Comparison of ENCODE assay signal across 29 cellular contexts in genomic region chr2:143870696-143871095, GRCh38.
"Had no signal": no experiment of that assay in that cellular context is flagged by ENCODE, and none has a peak within 500 bp of the region (broad histone marks: within the 10 kb centered on the region; RNA-seq: fewer than 3 reads in every experiment).

No MANE protein-coding gene starts in this region.

- H3K27ac ChIP-seq: neural progenitor cell, ovary, parathyroid adenoma, psoas muscle, right lobe of liver, sigmoid colon, stomach, thoracic aorta, thyroid gland, tibial nerve, upper lobe of left lung, vagina had no signal

- H3K9ac ChIP-seq: neural progenitor cell, parathyroid adenoma had no signal

- H3K36me3 Mint-ChIP-seq: natural killer cell; neural progenitor cell; stimulated activated effector memory CD8-positive, alpha-beta T cell treated with anti-CD3 and anti-CD28 coated beads, Interleukin-12 subunit alpha, Interleukin-12 subunit beta, amount 100 ng/mL, for 72 hours; stimulated activated naive B cell treated with anti-CD40 and anti-IgM and Interleukin-4, amounts not matched to agents 10 μg/mL and 1 μg/mL and 100 μg/mL, for 72 hours had no signal

- H3K27me3 Mint-ChIP-seq: progenitor cell of endocrine pancreas; stimulated activated naive B cell treated with anti-CD40 and anti-IgM and Interleukin-4, amounts not matched to agents 10 μg/mL and 1 μg/mL and 100 μg/mL, for 72 hours had no signal

- H3K9me3 ChIP-seq: ovary, right lobe of liver, thyroid gland had no signal

- ATAC-seq: natural killer cell; psoas muscle; right cardiac atrium; right lobe of liver; stimulated activated effector memory CD8-positive, alpha-beta T cell treated with anti-CD3 and anti-CD28 coated beads, Interleukin-12 subunit alpha, Interleukin-12 subunit beta, amount 100 ng/mL, for 72 hours; stimulated activated naive B cell treated with anti-CD40 and anti-IgM and Interleukin-4, amounts not matched to agents 10 μg/mL and 1 μg/mL and 100 μg/mL, for 72 hours had no signal

- H2AFZ ChIP-seq: neural progenitor cell, parathyroid adenoma had no signal

- DNase-seq: natural killer cell; occipital lobe; ovary; posterior cingulate gyrus; psoas muscle; right cardiac atrium; right lobe of liver; sigmoid colon; small intestine; stimulated activated CD4-positive, alpha-beta T cell treated with anti-CD3 and anti-CD28 coated beads, Interleukin-15, amount 100 ng/mL, for 24 hours; stimulated activated CD4-positive, alpha-beta T cell treated with anti-CD3 and anti-CD28 coated beads, Interleukin-2, amount 100 ng/mL, for 24 hours; stimulated activated CD4-positive, alpha-beta T cell treated with anti-CD3 and anti-CD28 coated beads, Interleukin-2, amount 100 ng/mL, for 48 hours; stimulated activated CD4-positive, alpha-beta T cell treated with anti-CD3 and anti-CD28 coated beads, Interleukin-4, amount 100 ng/mL, for 24 hours; stimulated activated naive B cell treated with anti-CD40 and anti-IgM and Interleukin-4, amounts not matched to agents 10 μg/mL and 1 μg/mL and 100 μg/mL, for 72 hours; stimulated activated naive CD4-positive, alpha-beta T cell treated with Interleukin-2 at 50 U/mL for 16 hours; stomach; thyroid gland; trophoblast cell; upper lobe of left lung had no signal

- H3K4me1 Mint-ChIP-seq: natural killer cell, nephron, neural progenitor cell had no signal

- H3K27ac Mint-ChIP-seq: natural killer cell; nephron; neural progenitor cell; progenitor cell of endocrine pancreas; stimulated activated effector memory CD8-positive, alpha-beta T cell treated with anti-CD3 and anti-CD28 coated beads, Interleukin-12 subunit alpha, Interleukin-12 subunit beta, amount 100 ng/mL, for 72 hours; stimulated activated naive B cell treated with anti-CD40 and anti-IgM and Interleukin-4, amounts not matched to agents 10 μg/mL and 1 μg/mL and 100 μg/mL, for 72 hours; stimulated activated naive CD8-positive, alpha-beta T cell treated with anti-CD3 and anti-CD28 coated beads, Interleukin-15, Interleukin-2, amounts not matched to agents 100 ng/mL and 50 ng/mL, for 24 hours had no signal

- H3K27me3 ChIP-seq: neural progenitor cell, ovary, sigmoid colon, stomach, thyroid gland, tibial nerve, upper lobe of left lung, vagina had no signal

- H3K4me3 Mint-ChIP-seq: natural killer cell; nephron; neural progenitor cell; stimulated activated effector memory CD8-positive, alpha-beta T cell treated with anti-CD3 and anti-CD28 coated beads, Interleukin-12 subunit alpha, Interleukin-12 subunit beta, amount 100 ng/mL, for 72 hours; stimulated activated naive B cell treated with anti-CD40 and anti-IgM and Interleukin-4, amounts not matched to agents 10 μg/mL and 1 μg/mL and 100 μg/mL, for 72 hours; stimulated activated naive CD8-positive, alpha-beta T cell treated with anti-CD3 and anti-CD28 coated beads, Interleukin-15, Interleukin-2, amounts not matched to agents 100 ng/mL and 50 ng/mL, for 24 hours had no signal

- FAIRE-seq: small intestine, urothelium cell line had no signal

- H3K4me3 ChIP-seq: neural progenitor cell, ovary, psoas muscle, right lobe of liver, sigmoid colon, stomach, thoracic aorta, thyroid gland, tibial nerve, upper lobe of left lung, vagina had no signal

- H3K4me2 ChIP-seq: neural progenitor cell had no signal

- H3K4me1 ChIP-seq: neural progenitor cell, parathyroid adenoma, psoas muscle, right lobe of liver, sigmoid colon, stomach, thyroid gland, tibial nerve, upper lobe of left lung, vagina had no signal

- H3K36me3 ChIP-seq: ovary, right lobe of liver, sigmoid colon, stomach, thoracic aorta, thyroid gland, tibial nerve, upper lobe of left lung, vagina had no signal

- H3K79me2 ChIP-seq: parathyroid adenoma had no signal
